ENCODE assay signal across 10 cellular contexts in genomic region chr7:74051629-74052410, GRCh38. TPM values are rescaled to one million over a fixed set of nuclear protein-coding genes. Genes with fewer than 3 reads are reported as not detected.
DNase-seq lines count a peak whose midpoint lies in the region; ATAC-seq and TF ChIP-seq lines count a peak whose summit lies in the region.
"Had no signal": no experiment of that assay in that cellular context is flagged by ENCODE, and none has a peak within 500 bp of the region (broad histone marks: within the 10 kb centered on the region; RNA-seq: fewer than 3 reads in every experiment).

No MANE protein-coding gene starts in this region.

- H3K27me3 ChIP-seq in Peyer's patch: no peaks in the 10 kb centered on the region

- no peak overlapping the region for H3K4me3 ChIP-seq in Peyer's patch
- no peak overlapping the region for H3K4me3 ChIP-seq in fibroblast of villous mesenchyme (ENCODE audit: low read depth, low read length)

- TF ChIP-seq CTCF in Peyer's patch (IDR thresholded peaks at IDR 0.05): peak in 4 of 6 experiments; percentile 8 to 40 (median 33)
- TF ChIP-seq CTCF in fibroblast of villous mesenchyme (IDR thresholded peaks at IDR 0.05; ENCODE audit: insufficient read depth, low read depth, low read length): peak; percentile 47
- TF ChIP-seq CTCF in omental fat pad (IDR thresholded peaks at IDR 0.05): no peak

- H3K9me3 ChIP-seq in Peyer's patch: no peaks in the 10 kb centered on the region

- peaks cover 0 to 5% (median 0%) of the 10 kb centered on the region in 3 donors for H3K36me3 ChIP-seq in Peyer's patch

- no peaks in the 10 kb centered on the region for H3K4me1 ChIP-seq in Peyer's patch

- no peak overlapping the region for H3K27ac ChIP-seq in Peyer's patch
- H3K27ac ChIP-seq: epithelial cell of prostate had no signal

- TF ChIP-seq POLR2A in Peyer's patch (IDR thresholded peaks at IDR 0.05): no peak

- DNase-seq in stimulated activated CD4-positive, alpha-beta T cell treated with anti-CD3 and anti-CD28 coated beads, Interleukin-15, amount 100 ng/mL, for 24 hours: peak; percentile 34
- no peak for DNase-seq in stimulated activated CD4-positive, alpha-beta T cell treated with anti-CD3 and anti-CD28 coated beads, Interleukin-4, amount 100 ng/mL, for 24 hours
- peak in 1 of 3 donors; percentile 59 for DNase-seq in Peyer's patch
- no peak for DNase-seq in fibroblast of villous mesenchyme (ENCODE audit: low read depth)
- DNase-seq in omental fat pad (ENCODE audit: low spot score): no peak

- no peak for ATAC-seq in GM21526 (IDR thresholded peaks at IDR 0.05; ENCODE audit: low FRiP score, unreplicated experiment)
- no peak for ATAC-seq in GM21717 (IDR thresholded peaks at IDR 0.05; ENCODE audit: unreplicated experiment)
- no peak for ATAC-seq in HG03097 (IDR thresholded peaks at IDR 0.05; ENCODE audit: low FRiP score, unreplicated experiment)
- no peak for ATAC-seq in omental fat pad (ENCODE audit: low FRiP score)

RNA-seq across cellular contexts. Expression of gene ELN, which starts 23.8 kb away (rescaled TPM):
- total RNA-seq in Peyer's patch (100 to 1,000 TPM in 1 of 4 donors, 10 to 100 TPM in 3; 11.5 to 210 (median 27.9) TPM), fibroblast of villous mesenchyme (under 0.01 and 0.64 TPM in 2 replicates), omental fat pad (100 to 1,000 TPM in 2 of 4 donors, 10 to 100 TPM in 2; 61.2 to 133 (median 83.8) TPM)
- total RNA-seq: T-helper 1 cell treated with Interleukin-12 subunit alpha and Interleukin-12 subunit beta and Interleukin-4 antibody, amounts not matched to agents 30 ng/mL and 1 ng/mL, for 36 hours had no signal

RNA-seq across cellular contexts. Expression of gene LIMK1, which starts 31.8 kb away (rescaled TPM):
- total RNA-seq in Peyer's patch (10 to 100 TPM in 2 of 4 donors, 1 to 10 TPM in 2; 3.7 to 38.0 (median 11.7) TPM), fibroblast of villous mesenchyme (44.9 and 50.6 TPM in 2 replicates), omental fat pad (10 to 100 TPM; 10.4 to 31.0 (median 14.6) TPM)

Comparison
In these comparisons a context has a peak if more than half of its experiments do, and no peak if none do; other contexts are left out.
1. CTCF ChIP-seq: peak in Peyer's patch (4 of 6) and fibroblast of villous mesenchyme (single experiment); none in omental fat pad (0 of 3).